ENCODE assay signal across 21 cellular contexts in genomic region chr16:22711847-22712246, GRCh38.
"Had no signal": no experiment of that assay in that cellular context is flagged by ENCODE, and none has a peak within 500 bp of the region (broad histone marks: within the 10 kb centered on the region; RNA-seq: fewer than 3 reads in every experiment).

No MANE protein-coding gene starts in this region.

- H3K27ac ChIP-seq: KMS-11, SJSA1, SK-N-MC had no signal

- H3K4me1 ChIP-seq: SJSA1 had no signal

- H3K4me1 Mint-ChIP-seq: T-cell had no signal

- H3K4me3 ChIP-seq: K562, SJSA1, SK-N-MC had no signal

- DNase-seq: Kasumi-1, MM.1S, NCI-H1092 treated with DMSO at 0.1 percent for 48 hours, NCI-H1436 treated with DMSO at 0.1 percent for 48 hours, NCI-H1694, NCI-H187 treated with DMSO at 0.1 percent for 48 hours, NCI-H2081, NCI-H2107, NCI-H2227 treated with DMSO at 0.1 percent for 48 hours, NCI-H526, NCI-H774, Right ventricle myocardium superior, RPMI8226, SIG-M5, SW 1271, T-cell had no signal

- H3K27ac Mint-ChIP-seq: T-cell had no signal

- H3K4me3 Mint-ChIP-seq: T-cell had no signal

- H3K36me3 Mint-ChIP-seq: IgD-negative memory B cell, T-cell had no signal

- H3K36me3 ChIP-seq: SJSA1 had no signal
